In the genomic region with DNA sequence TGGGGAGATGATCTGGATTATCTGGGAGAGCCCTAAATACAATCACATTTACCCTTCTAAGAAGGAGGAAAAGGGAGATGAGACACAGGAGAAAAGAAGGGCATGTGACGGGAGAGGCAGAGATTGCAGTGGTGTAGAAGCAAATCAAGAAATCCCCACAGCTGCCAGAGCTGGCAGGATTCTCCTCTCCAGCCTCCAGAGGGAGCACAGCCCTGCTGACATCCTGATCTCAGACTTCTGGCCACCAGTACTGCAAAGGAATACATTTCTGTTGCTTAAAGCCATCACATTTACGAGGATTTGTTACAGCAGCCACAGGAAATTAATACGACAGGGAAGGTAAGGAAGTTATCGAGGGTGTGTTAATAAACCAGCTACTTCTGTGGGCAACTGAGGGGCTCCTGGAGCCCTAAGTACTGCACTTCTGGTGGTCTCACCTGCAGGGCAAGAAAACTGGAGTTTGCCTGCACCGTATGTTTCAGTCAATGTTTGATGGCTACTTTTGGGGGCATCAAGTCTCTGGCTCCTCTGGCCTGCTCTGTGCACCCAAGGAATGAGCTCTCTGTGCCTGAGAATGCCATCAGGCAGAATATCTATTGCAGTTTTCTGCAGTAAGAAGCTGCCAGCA, we compare ENCODE assay signal across 9 cellular contexts. TPM values are rescaled to one million over a fixed set of nuclear protein-coding genes. Genes with fewer than 3 reads are reported as not detected.
A peak's percentile ranks its signal among the peaks of the same experiment; 100 is the strongest.
DNase-seq lines count a peak whose midpoint lies in the region; TF ChIP-seq lines count a peak whose summit lies in the region.
"Had no signal": no experiment of that assay in that cellular context is flagged by ENCODE, and none has a peak within 500 bp of the region (broad histone marks: within the 10 kb centered on the region; RNA-seq: fewer than 3 reads in every experiment).

No MANE protein-coding gene starts in this region.

- H3K9me3 ChIP-seq in NT2/D1 (ENCODE audit: insufficient read depth, low read length) (peaks cover 26% of the 10 kb centered on the region; the same call in 1 of the 2 replicates), fibroblast of lung (ENCODE audit: control insufficient read depth, insufficient read depth, low read depth, low read length) (no peaks in the 10 kb centered on the region)

- H3K27me3 Mint-ChIP-seq in activated T-helper 2 cell treated with anti-CD3 and anti-CD28 coated beads, Interferon-gamma antibody, Interleukin-2, Interleukin-4, amounts not matched to agents 10 μg/mL and 5 μg/mL and 100 μg/mL, durations not matched to agents 14 hours and 24 hours and 36 hours (ENCODE audit: low read depth), result peaks cover 3% of the 10 kb centered on the region

- no peak overlapping the region for H3K27ac ChIP-seq in fibroblast of lung (ENCODE audit: insufficient read depth, low read length)
- H3K27ac ChIP-seq: KMS-11 had no signal

- H2AFZ ChIP-seq in fibroblast of lung (ENCODE audit: low read length), result no peak overlapping the region

- no peaks in the 10 kb centered on the region for H4K20me1 ChIP-seq in fibroblast of lung (ENCODE audit: control insufficient read depth, extremely low read depth, insufficient read depth, low read length)

- no peaks in the 10 kb centered on the region for H3K36me3 ChIP-seq in NT2/D1 (ENCODE audit: insufficient read depth, insufficient read length, low read length)
- H3K36me3 ChIP-seq in fibroblast of lung (ENCODE audit: control insufficient read depth, insufficient read depth, low read length), result no peaks in the 10 kb centered on the region

- H3K9me3 Mint-ChIP-seq in activated T-helper 2 cell treated with anti-CD3 and anti-CD28 coated beads, Interferon-gamma antibody, Interleukin-2, Interleukin-4, amounts not matched to agents 10 μg/mL and 5 μg/mL and 100 μg/mL, durations not matched to agents 14 hours and 24 hours and 36 hours, result no peaks in the 10 kb centered on the region

- TF ChIP-seq CTCF in fibroblast of lung (conservative IDR thresholded peaks at IDR 0.05 in 1 of 2, IDR thresholded peaks at IDR 0.05 in 1 of 2; ENCODE audit: low read depth in 1 of 2, low read length in 2 of 2), result peak; percentile 78 to 90

- H3K4me3 ChIP-seq in NT2/D1 (ENCODE audit: insufficient read length, low read depth) (no peak overlapping the region), fibroblast of lung (replicated peaks in 1 of 4; ENCODE audit: control extremely low read depth in 1 of 4, insufficient read depth in 1 of 4, low read depth in 3 of 4, low read length in 4 of 4) (no peak overlapping the region)

- intact Hi-C loops in activated T-helper 2 cell treated with anti-CD3 and anti-CD28 coated beads, Interferon-gamma antibody, Interleukin-2, Interleukin-4, amounts not matched to agents 10 μg/mL and 5 μg/mL and 100 μg/mL, durations not matched to agents 14 hours and 24 hours and 36 hours (cut with micrococcal nuclease), result no loop called here

- H3K9ac ChIP-seq in NT2/D1 (ENCODE audit: insufficient read length, low read depth) (no peak overlapping the region), fibroblast of lung (ENCODE audit: insufficient read depth, low read length) (no peak overlapping the region)
- H3K9ac ChIP-seq: KMS-11 had no signal

- no peak overlapping the region for H3K4me3 Mint-ChIP-seq in activated T-helper 2 cell treated with anti-CD3 and anti-CD28 coated beads, Interferon-gamma antibody, Interleukin-2, Interleukin-4, amounts not matched to agents 10 μg/mL and 5 μg/mL and 100 μg/mL, durations not matched to agents 14 hours and 24 hours and 36 hours (ENCODE audit: low read depth)

- H3K27me3 ChIP-seq in NT2/D1 (ENCODE audit: insufficient read depth, insufficient read length) (no peaks in the 10 kb centered on the region), fibroblast of lung (ENCODE audit: control insufficient read depth, insufficient read depth, low read length) (peaks cover 2% of the 10 kb centered on the region)

- H3K36me3 Mint-ChIP-seq in activated T-helper 2 cell treated with anti-CD3 and anti-CD28 coated beads, Interferon-gamma antibody, Interleukin-2, Interleukin-4, amounts not matched to agents 10 μg/mL and 5 μg/mL and 100 μg/mL, durations not matched to agents 14 hours and 24 hours and 36 hours (ENCODE audit: low read depth), result no peaks in the 10 kb centered on the region

- H3K4me1 Mint-ChIP-seq in activated T-helper 2 cell treated with anti-CD3 and anti-CD28 coated beads, Interferon-gamma antibody, Interleukin-2, Interleukin-4, amounts not matched to agents 10 μg/mL and 5 μg/mL and 100 μg/mL, durations not matched to agents 14 hours and 24 hours and 36 hours (ENCODE audit: low read depth), result no peaks in the 10 kb centered on the region

- peak; percentile 54 for DNase-seq in GM04504 (ENCODE audit: low read depth)
- DNase-seq in NT2/D1 (ENCODE audit: low read depth, low spot score), result peak; percentile 70
- DNase-seq in fibroblast of lung (ENCODE audit: low read depth in 2 of 2), result peak; percentile 51 to 75
- DNase-seq in nucleus accumbens (lab: John Stamatoyannopoulos, UW), result peak in 41 of 56 donors; percentile 2 to 70 (median 30)
- DNase-seq in OCI-M2 (lab: John Stamatoyannopoulos, UW; ENCODE audit: unreplicated experiment), result no peak
- no peak for DNase-seq in activated T-helper 2 cell treated with anti-CD3 and anti-CD28 coated beads, Interferon-gamma antibody, Interleukin-2, Interleukin-4, amounts not matched to agents 10 μg/mL and 5 μg/mL and 100 μg/mL, durations not matched to agents 14 hours and 24 hours and 36 hours (ENCODE audit: low spot score)
- no peak for DNase-seq in activated CD4-positive, alpha-beta T cell treated with anti-CD3 and anti-CD28 coated beads, Interleukin-2, amount 50 U/mL, for 48 hours
- no peak for DNase-seq in HuH-7.5 (ENCODE audit: low spot score)

- no peak overlapping the region for H3K4me2 ChIP-seq in fibroblast of lung (ENCODE audit: extremely low read depth, insufficient read depth, low read length)
- H3K4me2 ChIP-seq: KMS-11 had no signal

- H3K4me1 ChIP-seq in NT2/D1 (ENCODE audit: insufficient read depth, insufficient read length), result peaks cover 20% of the 10 kb centered on the region
- no peaks in the 10 kb centered on the region for H3K4me1 ChIP-seq in fibroblast of lung (ENCODE audit: control insufficient read depth, extremely low read depth, insufficient read depth, low read length)

- no peaks in the 10 kb centered on the region for H3K79me2 ChIP-seq in fibroblast of lung (ENCODE audit: control insufficient read depth, insufficient read depth, low read length)

- H3K27ac Mint-ChIP-seq in activated T-helper 2 cell treated with anti-CD3 and anti-CD28 coated beads, Interferon-gamma antibody, Interleukin-2, Interleukin-4, amounts not matched to agents 10 μg/mL and 5 μg/mL and 100 μg/mL, durations not matched to agents 14 hours and 24 hours and 36 hours, result no peak overlapping the region

RNA-seq across cellular contexts. Expression of gene CDH13, which starts 22.9 kb away (rescaled TPM):
- total RNA-seq in fibroblast of lung, result 21.1 and 27.6 TPM in 2 replicates
- polyA plus RNA-seq in fibroblast of lung, result 40.1 and 96.7 TPM in 2 replicates
- 27.4 and 60.6 TPM in 2 replicates for polyA plus RNA-seq in fibroblast of lung (2012)
- polyA minus RNA-seq in fibroblast of lung (ENCODE audit: low replicate concordance), result 16.2 and 61.0 TPM in 2 replicates
- total RNA-seq in activated T-helper 2 cell treated with anti-CD3 and anti-CD28 coated beads, Interferon-gamma antibody, Interleukin-2, Interleukin-4, amounts not matched to agents 10 μg/mL and 5 μg/mL and 100 μg/mL, durations not matched to agents 14 hours and 24 hours and 36 hours, result not detected in 2 replicates

Comparison
In these comparisons a context has a peak if more than half of its experiments do, and no peak if none do; other contexts are left out.
1. DNase-seq: peak in GM04504 (single experiment), NT2/D1 (single experiment), fibroblast of lung (2 of 2) and nucleus accumbens (41 of 56); none in OCI-M2 (single experiment), activated T-helper 2 cell treated with anti-CD3 and anti-CD28 coated beads, Interferon-gamma antibody, Interleukin-2, Interleukin-4, amounts not matched to agents 10 μg/mL and 5 μg/mL and 100 μg/mL, durations not matched to agents 14 hours and 24 hours and 36 hours (single experiment), activated CD4-positive, alpha-beta T cell treated with anti-CD3 and anti-CD28 coated beads, Interleukin-2, amount 50 U/mL, for 48 hours (0 of 2) and HuH-7.5 (single experiment).
2. RNA of gene CDH13, which starts 22.9 kb away (total RNA-seq): 21.1 to 27.6 TPM in fibroblast of lung; not detected in activated T-helper 2 cell treated with anti-CD3 and anti-CD28 coated beads, Interferon-gamma antibody, Interleukin-2, Interleukin-4, amounts not matched to agents 10 μg/mL and 5 μg/mL and 100 μg/mL, durations not matched to agents 14 hours and 24 hours and 36 hours; every median in the first group is over 10 times any median in the second.